1 cellular context compared by ENCODE assay signal in genomic region chr1:233140519-233140918, GRCh38.
TF ChIP-seq lines count a peak whose summit lies in the region.

No MANE protein-coding gene starts in this region.

TF ChIP-seq in IMR-90, 13 proteins besides CTCF, POLR2A, EP300 and RAD21 (continued from another document):
- TF ChIP-seq ELK1 (IDR thresholded peaks at IDR 0.05; ENCODE audit: borderline replicate concordance, low read depth, low read length): no peak
